12 cellular contexts compared by ENCODE assay signal in genomic region chr4:171650543-171650942, GRCh38.
DNase-seq lines count a peak whose midpoint lies in the region; ATAC-seq and FAIRE-seq lines count a peak whose summit lies in the region.
"Had no signal": no experiment of that assay in that cellular context is flagged by ENCODE, and none has a peak within 500 bp of the region (broad histone marks: within the 10 kb centered on the region; RNA-seq: fewer than 3 reads in every experiment).

No MANE protein-coding gene starts in this region.

- intact Hi-C loops in posterior cingulate gyrus (cut with DNase I) = no loop called here

- DNase-seq in GM18507 (ENCODE audit: extremely low spot score, insufficient read length, low read depth) (no peak), iPS-NIHi7 (ENCODE audit: extremely low spot score) (peak; percentile 45), urothelium cell line (ENCODE audit: low spot score) (no peak), CD1c-positive myeloid dendritic cell (ENCODE audit: extremely low spot score) (no peak), LoVo (ENCODE audit: low spot score) (no peak), posterior cingulate gyrus (no peak)
- DNase-seq: activated effector memory CD4-positive, alpha-beta T cell treated with anti-CD3 and anti-CD28 coated beads, Interleukin-2, amount 50 U/mL, for 16 hours; DMS153; dorsolateral prefrontal cortex; NCI-H1694 treated with DMSO at 0.1 percent for 48 hours had no signal

- ATAC-seq in GM21515 (IDR thresholded peaks at IDR 0.05; ENCODE audit: unreplicated experiment) = peak; percentile 80
- peak; percentile 71 for ATAC-seq in HG03196 (IDR thresholded peaks at IDR 0.05; ENCODE audit: unreplicated experiment)

- FAIRE-seq in GM18507 (lab: Jason Lieb, UNC) (peak; percentile 33), urothelium cell line (lab: Jason Lieb, UNC) (no peak)
